ENCODE assay signal across 9 cellular contexts in the genomic region with DNA sequence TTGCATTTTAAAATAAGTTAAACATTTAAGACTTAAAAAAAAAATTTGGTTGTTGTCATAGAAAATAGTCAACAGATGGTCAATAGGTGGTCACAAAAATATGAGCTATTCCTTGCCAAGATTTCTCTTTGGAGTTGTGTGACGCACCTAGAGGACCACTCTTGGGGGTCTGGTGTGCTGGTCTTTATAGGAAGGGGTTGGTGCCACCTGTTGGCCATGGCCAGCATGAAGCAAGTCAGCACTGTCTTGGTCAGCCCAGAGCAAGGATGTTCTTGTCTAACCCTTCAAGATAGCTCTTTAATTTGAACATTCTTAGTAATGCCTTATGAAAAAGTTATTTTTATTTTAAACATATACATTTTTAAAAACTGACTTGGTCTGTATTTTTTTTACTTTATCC.
DNase-seq lines count a peak whose midpoint lies in the region; TF ChIP-seq lines count a peak whose summit lies in the region.
"Had no signal": no experiment of that assay in that cellular context is flagged by ENCODE, and none has a peak within 500 bp of the region (broad histone marks: within the 10 kb centered on the region; RNA-seq: fewer than 3 reads in every experiment).

No MANE protein-coding gene starts in this region.

- no peaks in the 10 kb centered on the region for H3F3A ChIP-seq in neural progenitor cell (ENCODE audit: low read depth)

- H2AFZ ChIP-seq in neural progenitor cell (replicated peaks): no peak overlapping the region

- H3K9ac ChIP-seq in neural progenitor cell: no peak overlapping the region

- no peaks in the 10 kb centered on the region for H3K9me3 ChIP-seq in neural progenitor cell (ENCODE audit: low read depth)

- TF ChIP-seq CTCF in neural progenitor cell (IDR thresholded peaks at IDR 0.05): peak; percentile 76

- H3K36me3 ChIP-seq in neural progenitor cell: no peaks in the 10 kb centered on the region

- H3K4me1 ChIP-seq in neural progenitor cell: no peaks in the 10 kb centered on the region

- no peaks in the 10 kb centered on the region for H3K9me3 Mint-ChIP-seq in neural progenitor cell
- peaks cover 24% of the 10 kb centered on the region for H3K9me3 Mint-ChIP-seq in activated T-helper 2 cell treated with anti-CD3 and anti-CD28 coated beads, Interferon-gamma antibody, Interleukin-2, Interleukin-4, amounts not matched to agents 10 μg/mL and 5 μg/mL and 100 μg/mL, durations not matched to agents 14 hours and 24 hours and 36 hours

- H3K27ac ChIP-seq in neural progenitor cell: no peak overlapping the region

- intact Hi-C loops in activated T-helper 2 cell treated with anti-CD3 and anti-CD28 coated beads, Interferon-gamma antibody, Interleukin-2, Interleukin-4, amounts not matched to agents 10 μg/mL and 5 μg/mL and 100 μg/mL, durations not matched to agents 14 hours and 24 hours and 36 hours (cut with micrococcal nuclease): no loop called here

- no peaks in the 10 kb centered on the region for H3K4me1 Mint-ChIP-seq in neural progenitor cell
- no peaks in the 10 kb centered on the region for H3K4me1 Mint-ChIP-seq in activated T-helper 2 cell treated with anti-CD3 and anti-CD28 coated beads, Interferon-gamma antibody, Interleukin-2, Interleukin-4, amounts not matched to agents 10 μg/mL and 5 μg/mL and 100 μg/mL, durations not matched to agents 14 hours and 24 hours and 36 hours (ENCODE audit: low read depth)

- H3K4me3 ChIP-seq in Jurkat, Clone E6-1 (ENCODE audit: low read length): no peak overlapping the region
- H3K4me3 ChIP-seq in neural progenitor cell: no peak overlapping the region

- no peak overlapping the region for H3K27ac Mint-ChIP-seq in neural progenitor cell
- no peak overlapping the region for H3K27ac Mint-ChIP-seq in activated T-helper 2 cell treated with anti-CD3 and anti-CD28 coated beads, Interferon-gamma antibody, Interleukin-2, Interleukin-4, amounts not matched to agents 10 μg/mL and 5 μg/mL and 100 μg/mL, durations not matched to agents 14 hours and 24 hours and 36 hours
- H3K27ac Mint-ChIP-seq: activated T-cell treated with anti-CD3 and anti-CD28 coated beads, Interleukin-2, amount 50 U/mL, for 24 hours had no signal

- no peaks in the 10 kb centered on the region for H3K27me3 Mint-ChIP-seq in neural progenitor cell (ENCODE audit: insufficient read depth, low read depth)
- H3K27me3 Mint-ChIP-seq in activated T-helper 2 cell treated with anti-CD3 and anti-CD28 coated beads, Interferon-gamma antibody, Interleukin-2, Interleukin-4, amounts not matched to agents 10 μg/mL and 5 μg/mL and 100 μg/mL, durations not matched to agents 14 hours and 24 hours and 36 hours (ENCODE audit: low read depth): no peaks in the 10 kb centered on the region
- H3K27me3 Mint-ChIP-seq: activated T-cell treated with anti-CD3 and anti-CD28 coated beads, Interleukin-2, amount 50 U/mL, for 24 hours had no signal

- H4K20me1 ChIP-seq in neural progenitor cell (ENCODE audit: low read depth): no peaks in the 10 kb centered on the region

- H3K36me3 Mint-ChIP-seq in neural progenitor cell: no peaks in the 10 kb centered on the region
- no peaks in the 10 kb centered on the region for H3K36me3 Mint-ChIP-seq in activated T-helper 2 cell treated with anti-CD3 and anti-CD28 coated beads, Interferon-gamma antibody, Interleukin-2, Interleukin-4, amounts not matched to agents 10 μg/mL and 5 μg/mL and 100 μg/mL, durations not matched to agents 14 hours and 24 hours and 36 hours (ENCODE audit: low read depth)

- no peak overlapping the region for H3K4me3 Mint-ChIP-seq in neural progenitor cell
- no peak overlapping the region for H3K4me3 Mint-ChIP-seq in activated T-helper 2 cell treated with anti-CD3 and anti-CD28 coated beads, Interferon-gamma antibody, Interleukin-2, Interleukin-4, amounts not matched to agents 10 μg/mL and 5 μg/mL and 100 μg/mL, durations not matched to agents 14 hours and 24 hours and 36 hours (ENCODE audit: low read depth)
- H3K4me3 Mint-ChIP-seq: activated T-cell treated with anti-CD3 and anti-CD28 coated beads, Interleukin-2, amount 50 U/mL, for 24 hours had no signal

- no peaks in the 10 kb centered on the region for H3K79me2 ChIP-seq in neural progenitor cell (ENCODE audit: low read depth)

- H3K27me3 ChIP-seq in neural progenitor cell: no peaks in the 10 kb centered on the region

- no peak overlapping the region for H3K4me2 ChIP-seq in neural progenitor cell

- DNase-seq in DMS 273 (lab: John Stamatoyannopoulos, UW; ENCODE audit: unreplicated experiment): peak; percentile 37
- no peak for DNase-seq in DMS 273 treated with DMSO at 0.1 percent for 48 hours (lab: John Stamatoyannopoulos, UW)
- peak; percentile 4 for DNase-seq in Jurkat, Clone E6-1 (ENCODE audit: low read depth, low spot score)
- DNase-seq in SHP77 treated with DMSO at 0.1 percent for 48 hours (lab: John Stamatoyannopoulos, UW): peak; percentile 13
- peak; percentile 72 for DNase-seq in neural progenitor cell (ENCODE audit: low spot score)
- DNase-seq in activated T-helper 2 cell treated with anti-CD3 and anti-CD28 coated beads, Interferon-gamma antibody, Interleukin-2, Interleukin-4, amounts not matched to agents 10 μg/mL and 5 μg/mL and 100 μg/mL, durations not matched to agents 14 hours and 24 hours and 36 hours (ENCODE audit: low spot score): no peak
- DNase-seq in SIG-M5 (lab: John Stamatoyannopoulos, UW): no peak
- no peak for DNase-seq in kidney glomerular epithelial cell (lab: John Stamatoyannopoulos, UW)
- DNase-seq: activated T-cell treated with anti-CD3 and anti-CD28 coated beads, Interleukin-2, amount 50 U/mL, for 24 hours had no signal

Comparison
In these comparisons a context has a peak if more than half of its experiments do, and no peak if none do; other contexts are left out.
1. DNase-seq: peak in DMS 273 (single experiment), Jurkat, Clone E6-1 (single experiment), SHP77 treated with DMSO at 0.1 percent for 48 hours (single experiment) and neural progenitor cell (single experiment); none in DMS 273 treated with DMSO at 0.1 percent for 48 hours (single experiment), activated T-helper 2 cell treated with anti-CD3 and anti-CD28 coated beads, Interferon-gamma antibody, Interleukin-2, Interleukin-4, amounts not matched to agents 10 μg/mL and 5 μg/mL and 100 μg/mL, durations not matched to agents 14 hours and 24 hours and 36 hours (single experiment), SIG-M5 (single experiment) and kidney glomerular epithelial cell (single experiment).